ENCODE assay signal across 9 cellular contexts in genomic region chr6:169188051-169188863, GRCh38.
A peak's percentile ranks its signal among the peaks of the same experiment; 100 is the strongest.
DNase-seq lines count a peak whose midpoint lies in the region; ATAC-seq and TF ChIP-seq lines count a peak whose summit lies in the region.
"Had no signal": no experiment of that assay in that cellular context is flagged by ENCODE, and none has a peak within 500 bp of the region (broad histone marks: within the 10 kb centered on the region; RNA-seq: fewer than 3 reads in every experiment).

No MANE protein-coding gene starts in this region.

- H3K4me1 ChIP-seq in breast epithelium (no peaks in the 10 kb centered on the region), tibial nerve (peaks cover 0 to 24% (median 6%) of the 10 kb centered on the region in 4 donors), Caco-2 (no peaks in the 10 kb centered on the region)

- POLR2A ChIA-PET in MCF 10A (lab: Yijun Ruan, JAX) (interaction anchor here (0.6 to 1.5 kb wide), 4 partner anchors 25 to 155 kb away, joined by 3 to 4 read pairs (median 4); no protein-coding TSS in a partner anchor), RWPE1 (lab: Yijun Ruan, JAX; ENCODE audit: low non-redundant PET) (no interaction called here), Caco-2 (lab: Charles Lee) (no interaction called here)

- H3K4me1 Mint-ChIP-seq in MCF 10A (ENCODE audit: insufficient read depth, unreplicated experiment) (peaks cover 13% of the 10 kb centered on the region), Caco-2 (ENCODE audit: low read depth, unreplicated experiment) (no peaks in the 10 kb centered on the region)

- intact Hi-C loops in MCF 10A (cut with micrococcal nuclease) (no loop called here), breast epithelium (cut with DNase I; ENCODE audit: low total_unique reads) (no loop called here), Caco-2 (cut with micrococcal nuclease; ENCODE audit: unreplicated experiment) (no loop called here)

- H3K36me3 ChIP-seq in breast epithelium (no peaks in the 10 kb centered on the region), tibial nerve (no peaks in the 10 kb centered on the region), Caco-2 (ENCODE audit: control insufficient read depth, insufficient read depth, low read length) (no peaks in the 10 kb centered on the region)

- H3K27me3 ChIP-seq in breast epithelium (no peaks in the 10 kb centered on the region), tibial nerve (no peaks in the 10 kb centered on the region), Caco-2 (replicated peaks; ENCODE audit: control insufficient read depth, insufficient read depth, low read length) (no peaks in the 10 kb centered on the region)

- H3K36me3 Mint-ChIP-seq in MCF 10A (ENCODE audit: insufficient read depth, unreplicated experiment): no peaks in the 10 kb centered on the region
- H3K36me3 Mint-ChIP-seq in Caco-2 (ENCODE audit: insufficient read depth, unreplicated experiment): no peaks in the 10 kb centered on the region

- H3K27ac Mint-ChIP-seq in MCF 10A (ENCODE audit: low read depth, unreplicated experiment): no peak overlapping the region
- no peak overlapping the region for H3K27ac Mint-ChIP-seq in Caco-2 (ENCODE audit: unreplicated experiment)

- CTCF ChIA-PET in MCF 10A (lab: Yijun Ruan, JAX): interaction anchor here (0.7 kb wide), 1 partner anchor 59 kb away, joined by 4 read pairs; no protein-coding TSS in a partner anchor
- CTCF ChIA-PET in RWPE1 (lab: Yijun Ruan, JAX): interaction anchor here (0.6 to 1.0 kb wide), 3 partner anchors 13 to 1328 kb away, joined by 3 to 5 read pairs (median 3); no protein-coding TSS in a partner anchor
- CTCF ChIA-PET in Caco-2 (lab: Charles Lee): no interaction called here

- TF ChIP-seq EP300 in tibial nerve (IDR thresholded peaks at IDR 0.05): no peak

- TF ChIP-seq POLR2A in breast epithelium (IDR thresholded peaks at IDR 0.05): no peak
- no peak for TF ChIP-seq POLR2A in tibial nerve (IDR thresholded peaks at IDR 0.05)

- H3K9me3 ChIP-seq in breast epithelium: no peaks in the 10 kb centered on the region
- H3K9me3 ChIP-seq in tibial nerve: no peaks in the 10 kb centered on the region
- no peaks in the 10 kb centered on the region for H3K9me3 ChIP-seq in Caco-2

- H3K9me3 Mint-ChIP-seq in MCF 10A (ENCODE audit: unreplicated experiment) (peaks cover 7% of the 10 kb centered on the region), Caco-2 (ENCODE audit: unreplicated experiment) (peaks cover 8% of the 10 kb centered on the region)

- H3K27me3 Mint-ChIP-seq in MCF 10A (ENCODE audit: insufficient read depth, unreplicated experiment) (no peaks in the 10 kb centered on the region), Caco-2 (ENCODE audit: insufficient read depth, unreplicated experiment) (peaks cover 7% of the 10 kb centered on the region)

- 73 to 79% methylated on average over 14 to 15 of the region's 15 CpGs for WGBS in tibial nerve, 2 donors

- no peak overlapping the region for H3K4me3 ChIP-seq in breast epithelium
- H3K4me3 ChIP-seq in fibroblast of mammary gland (ENCODE audit: control insufficient read depth, low read depth, low read length): no peak overlapping the region
- H3K4me3 ChIP-seq in tibial nerve: no peak overlapping the region
- H3K4me3 ChIP-seq in Caco-2 (ENCODE audit: low read depth, low read length): no peak overlapping the region

- TF ChIP-seq CTCF in MCF 10A (IDR thresholded peaks at IDR 0.05; ENCODE audit: unreplicated experiment): no peak
- no peak for TF ChIP-seq CTCF in breast epithelium (IDR thresholded peaks at IDR 0.05)
- no peak for TF ChIP-seq CTCF in RWPE1 (conservative IDR thresholded peaks at IDR 0.05; ENCODE audit: low read depth)
- TF ChIP-seq CTCF in fibroblast of mammary gland (conservative IDR thresholded peaks at IDR 0.05; ENCODE audit: control insufficient read depth, insufficient read depth, low read depth, low read length): no peak
- no peak for TF ChIP-seq CTCF in tibial nerve (IDR thresholded peaks at IDR 0.05)
- TF ChIP-seq CTCF in Caco-2 (IDR thresholded peaks at IDR 0.05; ENCODE audit: insufficient read depth in 1 of 2, low read depth in 1 of 2, low read length in 1 of 2, severe bottlenecking in 1 of 2, unreplicated experiment in 1 of 2): no peak

- ATAC-seq in HG03520 (IDR thresholded peaks at IDR 0.05; ENCODE audit: unreplicated experiment): no peak
- ATAC-seq: esophagus mucosa had no signal

- H3K4me3 Mint-ChIP-seq in MCF 10A (ENCODE audit: unreplicated experiment) (no peak overlapping the region), Caco-2 (ENCODE audit: unreplicated experiment) (no peak overlapping the region)

- H3K27ac ChIP-seq in breast epithelium (no peak overlapping the region), RWPE1 (no peak overlapping the region), tibial nerve (peak overlapping the region in 3 of 4 donors; percentile 58 to 89 (median 77))

- no TSS peak for BruUV-seq in MCF 10A (replicated peaks; lab: Mats Ljungman, UMichigan)
- BruUV-seq in Caco-2 (replicated peaks; lab: Mats Ljungman, UMichigan): no TSS peak

- DNase-seq in MCF 10A (ENCODE audit: unreplicated experiment): peak; percentile 67
- no peak for DNase-seq in breast epithelium (ENCODE audit: low spot score in 2 of 2)
- DNase-seq in RWPE1 (ENCODE audit: low spot score): peak; percentile 48
- peak; percentile 99 for DNase-seq in fibroblast of mammary gland (ENCODE audit: low read depth)
- DNase-seq in tibial nerve (ENCODE audit: low spot score in 2 of 2): no peak
- DNase-seq in germinal center (ENCODE audit: low spot score): no peak
- no peak for DNase-seq in Caco-2

Comparison
In these comparisons a context has a peak if more than half of its experiments do, and no peak if none do; other contexts are left out.
1. DNase-seq: peak in MCF 10A (single experiment), RWPE1 (single experiment) and fibroblast of mammary gland (single experiment); none in breast epithelium (0 of 2), tibial nerve (0 of 2), germinal center (single experiment) and Caco-2 (0 of 2).
2. H3K27ac ChIP-seq: peak in tibial nerve (3 of 4); none in breast epithelium (0 of 2) and RWPE1 (single experiment).